ENCODE assay signal across 10 cellular contexts in genomic region chr13:114049026-114049425, GRCh38.
DNase-seq lines count a peak whose midpoint lies in the region; ATAC-seq and TF ChIP-seq lines count a peak whose summit lies in the region.
"Had no signal": no experiment of that assay in that cellular context is flagged by ENCODE, and none has a peak within 500 bp of the region (broad histone marks: within the 10 kb centered on the region; RNA-seq: fewer than 3 reads in every experiment).

No MANE protein-coding gene starts in this region.

- ATAC-seq in Right ventricle myocardium superior (ENCODE audit: poor library complexity) (no peak), WTC11 (no peak), upper lobe of right lung (peak; percentile 44)
- peak; percentile 78 for ATAC-seq in effector memory CD8-positive, alpha-beta T cell (replicated peaks)
- ATAC-seq: sciatic nerve had no signal

- no peak overlapping the region for H3K27ac ChIP-seq in right atrium auricular region
- no peak overlapping the region for H3K27ac ChIP-seq in upper lobe of right lung
- H3K27ac ChIP-seq in WERI-Rb-1, result no peak overlapping the region
- no peak overlapping the region for H3K27ac ChIP-seq in uterus

- no peaks in the 10 kb centered on the region for H3K27me3 Mint-ChIP-seq in WTC11 (ENCODE audit: low read depth)
- H3K27me3 Mint-ChIP-seq in effector memory CD8-positive, alpha-beta T cell, result no peaks in the 10 kb centered on the region

- peak overlapping the region; percentile 83 for H3K27ac Mint-ChIP-seq in WTC11
- peak overlapping the region; percentile 90 to 92 for H3K27ac Mint-ChIP-seq in effector memory CD8-positive, alpha-beta T cell

- TF ChIP-seq POLR2A in uterus (IDR thresholded peaks at IDR 0.05), result no peak

- H3K27me3 ChIP-seq in right atrium auricular region (no peaks in the 10 kb centered on the region), upper lobe of right lung (no peaks in the 10 kb centered on the region), WERI-Rb-1 (ENCODE audit: insufficient read depth, low read depth, severe bottlenecking) (no peaks in the 10 kb centered on the region), uterus (no peaks in the 10 kb centered on the region)

- H3K4me3 ChIP-seq in right atrium auricular region, result no peak overlapping the region
- no peak overlapping the region for H3K4me3 ChIP-seq in upper lobe of right lung
- no peak overlapping the region for H3K4me3 ChIP-seq in WERI-Rb-1 (ENCODE audit: low read depth, low read length)
- no peak overlapping the region for H3K4me3 ChIP-seq in uterus

- no peaks in the 10 kb centered on the region for H3K9me3 Mint-ChIP-seq in WTC11
- H3K9me3 Mint-ChIP-seq in effector memory CD8-positive, alpha-beta T cell, result no peaks in the 10 kb centered on the region

- no peak overlapping the region for H3K4me3 Mint-ChIP-seq in WTC11
- peak overlapping the region; percentile 79 for H3K4me3 Mint-ChIP-seq in effector memory CD8-positive, alpha-beta T cell

- peaks cover 7% of the 10 kb centered on the region for H3K36me3 ChIP-seq in right atrium auricular region
- no peaks in the 10 kb centered on the region for H3K36me3 ChIP-seq in upper lobe of right lung
- H3K36me3 ChIP-seq in WERI-Rb-1, result no peaks in the 10 kb centered on the region
- no peaks in the 10 kb centered on the region for H3K36me3 ChIP-seq in uterus

- POLR2A ChIA-PET in WTC11 (lab: Charles Lee), result interaction anchor here (0.6 to 1.1 kb wide), 2 partner anchors 12 to 188 kb away, joined by 4 to 5 read pairs; no protein-coding TSS in a partner anchor

- peaks cover 17% of the 10 kb centered on the region for H3K4me1 Mint-ChIP-seq in WTC11
- peaks cover 46 to 51% of the 10 kb centered on the region in 2 donors for H3K4me1 Mint-ChIP-seq in effector memory CD8-positive, alpha-beta T cell (ENCODE audit: low read depth in 2 of 2)

- H3K9me3 ChIP-seq in right atrium auricular region (peaks cover 0 to 4% of the 10 kb centered on the region in 2 donors), upper lobe of right lung (no peaks in the 10 kb centered on the region), WERI-Rb-1 (ENCODE audit: severe bottlenecking) (no peaks in the 10 kb centered on the region), uterus (no peaks in the 10 kb centered on the region)

- DNase-seq in Right ventricle myocardium superior (peak; percentile 40), right atrium auricular region (ENCODE audit: low spot score) (no peak), WTC11 (ENCODE audit: low spot score) (no peak), upper lobe of right lung (no peak), epidermal melanocyte (ENCODE audit: insufficient read length, low spot score) (no peak), WERI-Rb-1 (no peak), uterus (no peak)
- no peak for DNase-seq in effector memory CD8-positive, alpha-beta T cell
- DNase-seq: ACHN had no signal

- H3K4me1 ChIP-seq in right atrium auricular region, result no peaks in the 10 kb centered on the region
- H3K4me1 ChIP-seq in upper lobe of right lung, result peaks cover 6% of the 10 kb centered on the region
- peaks cover 0 to 17% of the 10 kb centered on the region in 2 donors for H3K4me1 ChIP-seq in uterus

- no peak for TF ChIP-seq CTCF in right atrium auricular region (IDR thresholded peaks at IDR 0.05)
- TF ChIP-seq CTCF in WTC11 (IDR thresholded peaks at IDR 0.05), result no peak
- TF ChIP-seq CTCF in upper lobe of right lung (IDR thresholded peaks at IDR 0.05), result no peak
- TF ChIP-seq CTCF in WERI-Rb-1 (IDR thresholded peaks at IDR 0.05; ENCODE audit: low read depth, low read length), result no peak
- no peak for TF ChIP-seq CTCF in uterus (IDR thresholded peaks at IDR 0.05)

- CTCF ChIA-PET in WTC11 (lab: Charles Lee), result interaction anchor here (0.7 to 1.0 kb wide), 2 partner anchors 61 to 64 kb away, joined by 3 to 4 read pairs; no protein-coding TSS in a partner anchor

- H3K36me3 Mint-ChIP-seq in WTC11, result no peaks in the 10 kb centered on the region
- peaks cover 69% of the 10 kb centered on the region for H3K36me3 Mint-ChIP-seq in effector memory CD8-positive, alpha-beta T cell (ENCODE audit: insufficient read depth)

- intact Hi-C loops in Right ventricle myocardium superior (cut with DNase I), result no loop called here
- intact Hi-C loops in upper lobe of right lung (cut with DNase I), result no loop called here
- intact Hi-C loops in uterus (cut with DNase I; ENCODE audit: low total_unique reads), result no loop called here

TF ChIP-seq in WTC11, 78 proteins besides CTCF, POLR2A, EP300 and RAD21:
- TF ChIP-seq AFF4 (CRISPR knock-in tag; IDR thresholded peaks at IDR 0.05; ENCODE audit: borderline replicate concordance), result no peak
- TF ChIP-seq RORB (CRISPR knock-in tag; IDR thresholded peaks at IDR 0.05), result no peak

Comparison
In these comparisons a context has a peak if more than half of its experiments do, and no peak if none do; other contexts are left out.
1. ATAC-seq: peak in effector memory CD8-positive, alpha-beta T cell (single experiment) and upper lobe of right lung (single experiment); none in Right ventricle myocardium superior (single experiment) and WTC11 (single experiment).